ENCODE assay signal across 8 cellular contexts in genomic region chr15:76337047-76337738, GRCh38. TPM values are rescaled to one million over a fixed set of nuclear protein-coding genes. Genes with fewer than 3 reads are reported as not detected.
DNase-seq lines count a peak whose midpoint lies in the region; ATAC-seq and TF ChIP-seq lines count a peak whose summit lies in the region.

No MANE protein-coding gene starts in this region.

- CTCF ChIA-PET in activated CD8-positive, alpha-beta memory T cell treated with anti-CD3 and anti-CD28 coated beads, Interleukin-2, amount 10 ng/mL, durations not matched to agents 7 days and 5 days (lab: Charles Lee), result interaction anchor here (1.0 to 1.6 kb wide), 2 partner anchors 15 to 637 kb away, joined by 3 to 4 read pairs; no protein-coding TSS in a partner anchor

- peaks cover 19% of the 10 kb centered on the region for H3K36me3 Mint-ChIP-seq in activated CD8-positive, alpha-beta memory T cell treated with anti-CD3 and anti-CD28 coated beads, Interleukin-2, amount 10 ng/mL, durations not matched to agents 7 days and 5 days

- no peak for TF ChIP-seq CTCF in fibroblast of villous mesenchyme (IDR thresholded peaks at IDR 0.05; ENCODE audit: insufficient read depth, low read depth, low read length)

- peak overlapping the region; percentile 76 for H3K4me3 Mint-ChIP-seq in activated CD8-positive, alpha-beta memory T cell treated with anti-CD3 and anti-CD28 coated beads, Interleukin-2, amount 10 ng/mL, durations not matched to agents 7 days and 5 days

- ATAC-seq in activated CD8-positive, alpha-beta memory T cell treated with anti-CD3 and anti-CD28 coated beads, Interleukin-2, amount 10 ng/mL, durations not matched to agents 7 days and 5 days, result no peak
- no peak for ATAC-seq in stimulated activated naive CD8-positive, alpha-beta T cell treated with anti-CD3 and anti-CD28 coated beads, Interleukin-15, Interleukin-2, amounts not matched to agents 100 U/mL and 50 U/mL, for 24 hours
- no peak for ATAC-seq in GM21825 (IDR thresholded peaks at IDR 0.05; ENCODE audit: unreplicated experiment)

- peak overlapping the region; percentile 48 for H3K4me3 ChIP-seq in fibroblast of villous mesenchyme (ENCODE audit: low read depth, low read length)

- H3K27ac Mint-ChIP-seq in activated CD8-positive, alpha-beta memory T cell treated with anti-CD3 and anti-CD28 coated beads, Interleukin-2, amount 10 ng/mL, durations not matched to agents 7 days and 5 days, result peak overlapping the region; percentile 44

- H3K4me1 Mint-ChIP-seq in activated CD8-positive, alpha-beta memory T cell treated with anti-CD3 and anti-CD28 coated beads, Interleukin-2, amount 10 ng/mL, durations not matched to agents 7 days and 5 days, result peaks cover 61% of the 10 kb centered on the region

- H3K27me3 Mint-ChIP-seq in activated CD8-positive, alpha-beta memory T cell treated with anti-CD3 and anti-CD28 coated beads, Interleukin-2, amount 10 ng/mL, durations not matched to agents 7 days and 5 days, result peaks cover 64% of the 10 kb centered on the region

- no peaks in the 10 kb centered on the region for H3K9me3 Mint-ChIP-seq in activated CD8-positive, alpha-beta memory T cell treated with anti-CD3 and anti-CD28 coated beads, Interleukin-2, amount 10 ng/mL, durations not matched to agents 7 days and 5 days (ENCODE audit: low read depth)

- peak; percentile 48 for DNase-seq in activated CD8-positive, alpha-beta memory T cell treated with anti-CD3 and anti-CD28 coated beads, Interleukin-2, amount 10 ng/mL, durations not matched to agents 7 days and 5 days
- no peak for DNase-seq in activated CD8-positive, alpha-beta memory T cell treated with anti-CD3 and anti-CD28 coated beads, Interleukin-2, amount 50 U/mL, for 48 hours
- DNase-seq in RPMI7951 (ENCODE audit: low read depth) (peak; percentile 48), fibroblast of villous mesenchyme (ENCODE audit: low read depth) (peak; percentile 66), C1 segment of cervical spinal cord (lab: John Stamatoyannopoulos, UW) (no peak), NCI-H226 (no peak)
- DNase-seq in stimulated activated naive CD8-positive, alpha-beta T cell treated with anti-CD3 and anti-CD28 coated beads, Interleukin-15, Interleukin-2, amounts not matched to agents 100 U/mL and 50 U/mL, for 24 hours, result peak; percentile 28

RNA-seq across cellular contexts. Expression of gene ISL2, which starts 0.6 kb away (rescaled TPM):
- 1 to 10 TPM; 2.4 to 3.2 TPM for total RNA-seq in activated CD8-positive, alpha-beta memory T cell treated with anti-CD3 and anti-CD28 coated beads, Interleukin-2, amount 10 ng/mL, durations not matched to agents 7 days and 5 days
- total RNA-seq in RPMI7951 (2014; rRNA removed; shearing (Covaris generic)), result 1.8 and 3.4 TPM in 2 replicates
- 0.64 TPM in 1 of 2 replicates, not detected in the other for total RNA-seq in fibroblast of villous mesenchyme

RNA-seq across cellular contexts. Expression of gene ETFA, which starts 25.9 kb away (rescaled TPM):
- total RNA-seq in activated CD8-positive, alpha-beta memory T cell treated with anti-CD3 and anti-CD28 coated beads, Interleukin-2, amount 10 ng/mL, durations not matched to agents 7 days and 5 days, result 100 to 1,000 TPM; 119 to 142 TPM
- total RNA-seq in RPMI7951 (2014; rRNA removed; shearing (Covaris generic)), result 216 and 236 TPM in 2 replicates
- 85.7 and 114 TPM in 2 replicates for total RNA-seq in fibroblast of villous mesenchyme

Comparison
In these comparisons a context has a peak if more than half of its experiments do, and no peak if none do; other contexts are left out.
1. DNase-seq: peak in activated CD8-positive, alpha-beta memory T cell treated with anti-CD3 and anti-CD28 coated beads, Interleukin-2, amount 10 ng/mL, durations not matched to agents 7 days and 5 days (single experiment), RPMI7951 (single experiment), fibroblast of villous mesenchyme (single experiment) and stimulated activated naive CD8-positive, alpha-beta T cell treated with anti-CD3 and anti-CD28 coated beads, Interleukin-15, Interleukin-2, amounts not matched to agents 100 U/mL and 50 U/mL, for 24 hours (single experiment); none in activated CD8-positive, alpha-beta memory T cell treated with anti-CD3 and anti-CD28 coated beads, Interleukin-2, amount 50 U/mL, for 48 hours (single experiment), C1 segment of cervical spinal cord (0 of 14) and NCI-H226 (single experiment).